Comparison of ENCODE assay signal across 1 cellular context in the genomic region with DNA sequence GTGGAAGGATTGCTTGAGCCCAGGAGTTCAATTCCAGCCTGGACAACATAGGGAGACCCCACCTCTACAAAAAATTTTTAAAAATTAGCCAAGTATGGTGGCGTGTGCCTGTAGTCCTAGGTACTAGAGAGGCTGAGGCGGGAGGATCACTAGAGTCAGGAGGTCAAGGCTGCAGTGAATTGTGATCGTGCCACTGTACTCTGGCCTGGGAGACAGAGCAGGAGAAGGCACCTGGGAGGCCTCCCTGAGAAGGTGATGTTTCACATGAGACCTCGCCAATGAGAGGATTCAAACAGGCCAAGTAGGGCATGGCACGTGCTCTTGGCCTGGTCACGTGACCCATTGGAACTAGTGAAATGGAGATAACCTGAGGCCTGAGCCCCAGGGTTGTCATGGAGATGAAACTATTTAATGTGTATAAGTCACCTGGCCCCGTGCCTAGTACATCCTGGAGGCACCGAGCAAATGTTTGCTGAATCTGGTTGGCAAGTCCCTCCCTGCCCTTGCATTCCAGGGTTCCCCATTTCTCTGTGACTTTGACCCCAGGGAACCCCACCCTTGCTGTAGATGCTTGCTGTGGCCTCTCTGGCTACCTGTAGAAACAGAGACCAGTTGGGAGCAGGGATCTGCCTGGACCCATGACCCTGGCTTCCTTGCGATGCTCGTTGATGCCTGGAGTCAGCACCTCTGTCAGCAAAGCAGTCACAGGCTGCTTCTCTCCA.
A peak's percentile ranks its signal among the peaks of the same experiment; 100 is the strongest.
TF ChIP-seq lines count a peak whose summit lies in the region.

No MANE protein-coding gene starts in this region.

TF ChIP-seq in HepG2, 621 proteins besides CTCF, POLR2A, EP300 and RAD21 (continued from another document and continues in another):
- TF ChIP-seq HMGXB3 (CRISPR knock-in tag; IDR thresholded peaks at IDR 0.05; ENCODE audit: borderline replicate concordance) (peak; percentile 87; the same call in 1 of the 2 replicates), RBFOX2 (IDR thresholded peaks at IDR 0.05; ENCODE audit: low read depth, low read length) (no peak), KDM2A (CRISPR knock-in tag; IDR thresholded peaks at IDR 0.05; ENCODE audit: borderline replicate concordance, low read depth) (peak; percentile 70), ZNF703 (CRISPR knock-in tag; IDR thresholded peaks at IDR 0.05; ENCODE audit: borderline replicate concordance) (0 out of 2 replicates have a peak, but pooled peaks have one; percentile 23), ZZZ3 (CRISPR knock-in tag; IDR thresholded peaks at IDR 0.05; ENCODE audit: borderline replicate concordance) (no peak), KLF9 (CRISPR knock-in tag; IDR thresholded peaks at IDR 0.05; ENCODE audit: low read depth) (no peak), RFXAP (CRISPR knock-in tag; IDR thresholded peaks at IDR 0.05; ENCODE audit: borderline replicate concordance) (peak; percentile 93), TRAFD1 (CRISPR knock-in tag; IDR thresholded peaks at IDR 0.05; ENCODE audit: borderline replicate concordance) (no peak), PRMT3 (CRISPR knock-in tag; IDR thresholded peaks at IDR 0.05; ENCODE audit: borderline replicate concordance, low read depth) (peak; percentile 87), SOX13 (IDR thresholded peaks at IDR 0.05) (no peak), SOX13 (CRISPR knock-in tag; conservative IDR thresholded peaks at IDR 0.05 in 1 of 2, IDR thresholded peaks at IDR 0.05 in 1 of 2) (no peak; a peak in 2 of 4 replicates), ZSCAN21 (CRISPR knock-in tag; IDR thresholded peaks at IDR 0.05; ENCODE audit: borderline replicate concordance) (peak; percentile 67; the same call in 1 of the 2 replicates), PHF8 (CRISPR knock-in tag; IDR thresholded peaks at IDR 0.05) (peak; percentile 35; the same call in 1 of the 2 replicates), RBM22 (optimal IDR thresholded peaks at IDR 0.05; ENCODE audit: low read length) (no peak), ZNF331 (CRISPR knock-in tag; IDR thresholded peaks at IDR 0.05) (peak; percentile 98), ZKSCAN5 (CRISPR knock-in tag; IDR thresholded peaks at IDR 0.05) (0 out of 2 replicates have a peak, but pooled peaks have one; percentile 37), JDP2 (CRISPR knock-in tag; IDR thresholded peaks at IDR 0.05; ENCODE audit: borderline replicate concordance) (no peak), ZNF550 (CRISPR knock-in tag; IDR thresholded peaks at IDR 0.05; ENCODE audit: borderline replicate concordance) (0 out of 2 replicates have a peak, but pooled peaks have one; percentile 39), ZNF484 (CRISPR knock-in tag; IDR thresholded peaks at IDR 0.05; ENCODE audit: borderline replicate concordance, low read depth) (no peak), NFE2 (CRISPR knock-in tag; IDR thresholded peaks at IDR 0.05) (no peak), ZFP36L2 (CRISPR knock-in tag; IDR thresholded peaks at IDR 0.05) (no peak), KAT8 (CRISPR knock-in tag; IDR thresholded peaks at IDR 0.05) (peak; percentile 68), MAFK (conservative IDR thresholded peaks at IDR 0.05 in 1 of 2, IDR thresholded peaks at IDR 0.05 in 1 of 2; ENCODE audit: low read length in 2 of 2) (no peak; a peak in 1 of 4 replicates), NR3C1 (CRISPR knock-in tag; IDR thresholded peaks at IDR 0.05) (no peak), MIXL1 (CRISPR knock-in tag; IDR thresholded peaks at IDR 0.05) (no peak), SMAD9 (CRISPR knock-in tag; IDR thresholded peaks at IDR 0.05) (no peak; the same call in 1 of the 2 replicates), RFX1 (IDR thresholded peaks at IDR 0.05) (peak; percentile 91), SP140L (CRISPR knock-in tag; IDR thresholded peaks at IDR 0.05; ENCODE audit: borderline replicate concordance) (peak; percentile 30; the same call in 1 of the 2 replicates), CREB3 (CRISPR knock-in tag; IDR thresholded peaks at IDR 0.05) (no peak), FOXA3 (CRISPR knock-in tag; IDR thresholded peaks at IDR 0.05) (peak; percentile 78), ZNF253 (CRISPR knock-in tag; IDR thresholded peaks at IDR 0.05; ENCODE audit: borderline replicate concordance) (peak; percentile 42; the same call in 1 of the 2 replicates), SKI (IDR thresholded peaks at IDR 0.05; ENCODE audit: partially characterized antibody) (peak; percentile 62), MAFG (CRISPR knock-in tag; IDR thresholded peaks at IDR 0.05) (no peak), HDAC1 (CRISPR knock-in tag; IDR thresholded peaks at IDR 0.05) (peak; percentile 86; the same call in 1 of the 2 replicates), ZNF160 (CRISPR knock-in tag; IDR thresholded peaks at IDR 0.05) (peak; percentile 69; the same call in 1 of the 2 replicates), EHMT2 (IDR thresholded peaks at IDR 0.05; ENCODE audit: borderline replicate concordance, low read depth, low read length) (peak; percentile 77; the same call in 1 of the 2 replicates), NBN (conservative IDR thresholded peaks at IDR 0.05) (no peak), SALL2 (CRISPR knock-in tag; IDR thresholded peaks at IDR 0.05) (peak; percentile 91; the same call in 1 of the 2 replicates), ZFP36L1 (CRISPR knock-in tag; IDR thresholded peaks at IDR 0.05) (peak; percentile 44; the same call in 1 of the 2 replicates), ZNF747 (CRISPR knock-in tag; IDR thresholded peaks at IDR 0.05; ENCODE audit: borderline replicate concordance) (peak; percentile 84; the same call in 1 of the 2 replicates), PHB2 (IDR thresholded peaks at IDR 0.05; ENCODE audit: partially characterized antibody) (no peak), ZFP37 (CRISPR knock-in tag; IDR thresholded peaks at IDR 0.05; ENCODE audit: borderline replicate concordance) (peak; percentile 87; the same call in 1 of the 2 replicates)
- TF ChIP-seq, protein P1, sequence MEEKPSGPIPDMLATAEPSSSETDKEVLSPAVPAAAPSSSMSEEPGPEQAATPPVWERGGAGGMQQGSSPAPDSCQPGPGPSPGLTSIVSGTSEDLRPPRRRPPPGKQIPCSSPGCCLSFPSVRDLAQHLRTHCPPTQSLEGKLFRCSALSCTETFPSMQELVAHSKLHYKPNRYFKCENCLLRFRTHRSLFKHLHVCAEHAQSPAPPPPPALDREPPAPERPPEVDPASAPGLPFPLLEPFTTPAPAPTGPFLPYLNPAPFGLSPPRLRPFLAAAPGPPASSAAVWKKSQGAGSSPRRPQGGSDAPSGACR (CRISPR knock-in tag; IDR thresholded peaks at IDR 0.05): no peak; the same call in 1 of the 2 replicates
- TF ChIP-seq, protein P2, sequence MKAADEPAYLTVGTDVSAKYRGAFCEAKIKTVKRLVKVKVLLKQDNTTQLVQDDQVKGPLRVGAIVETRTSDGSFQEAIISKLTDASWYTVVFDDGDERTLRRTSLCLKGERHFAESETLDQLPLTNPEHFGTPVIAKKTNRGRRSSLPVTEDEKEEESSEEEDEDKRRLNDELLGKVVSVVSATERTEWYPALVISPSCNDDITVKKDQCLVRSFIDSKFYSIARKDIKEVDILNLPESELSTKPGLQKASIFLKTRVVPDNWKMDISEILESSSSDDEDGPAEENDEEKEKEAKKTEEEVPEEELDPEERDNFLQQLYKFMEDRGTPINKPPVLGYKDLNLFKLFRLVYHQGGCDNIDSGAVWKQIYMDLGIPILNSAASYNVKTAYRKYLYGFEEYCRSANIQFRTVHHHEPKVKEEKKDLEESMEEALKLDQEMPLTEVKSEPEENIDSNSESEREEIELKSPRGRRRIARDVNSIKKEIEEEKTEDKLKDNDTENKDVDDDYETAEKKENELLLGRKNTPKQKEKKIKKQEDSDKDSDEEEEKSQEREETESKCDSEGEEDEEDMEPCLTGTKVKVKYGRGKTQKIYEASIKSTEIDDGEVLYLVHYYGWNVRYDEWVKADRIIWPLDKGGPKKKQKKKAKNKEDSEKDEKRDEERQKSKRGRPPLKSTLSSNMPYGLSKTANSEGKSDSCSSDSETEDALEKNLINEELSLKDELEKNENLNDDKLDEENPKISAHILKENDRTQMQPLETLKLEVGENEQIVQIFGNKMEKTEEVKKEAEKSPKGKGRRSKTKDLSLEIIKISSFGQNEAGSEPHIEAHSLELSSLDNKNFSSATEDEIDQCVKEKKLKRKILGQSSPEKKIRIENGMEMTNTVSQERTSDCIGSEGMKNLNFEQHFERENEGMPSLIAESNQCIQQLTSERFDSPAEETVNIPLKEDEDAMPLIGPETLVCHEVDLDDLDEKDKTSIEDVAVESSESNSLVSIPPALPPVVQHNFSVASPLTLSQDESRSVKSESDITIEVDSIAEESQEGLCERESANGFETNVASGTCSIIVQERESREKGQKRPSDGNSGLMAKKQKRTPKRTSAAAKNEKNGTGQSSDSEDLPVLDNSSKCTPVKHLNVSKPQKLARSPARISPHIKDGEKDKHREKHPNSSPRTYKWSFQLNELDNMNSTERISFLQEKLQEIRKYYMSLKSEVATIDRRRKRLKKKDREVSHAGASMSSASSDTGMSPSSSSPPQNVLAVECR (CRISPR knock-in tag; IDR thresholded peaks at IDR 0.05; ENCODE audit: borderline replicate concordance): peak; percentile 70; the same call in 1 of the 2 replicates
- TF ChIP-seq, protein P3, sequence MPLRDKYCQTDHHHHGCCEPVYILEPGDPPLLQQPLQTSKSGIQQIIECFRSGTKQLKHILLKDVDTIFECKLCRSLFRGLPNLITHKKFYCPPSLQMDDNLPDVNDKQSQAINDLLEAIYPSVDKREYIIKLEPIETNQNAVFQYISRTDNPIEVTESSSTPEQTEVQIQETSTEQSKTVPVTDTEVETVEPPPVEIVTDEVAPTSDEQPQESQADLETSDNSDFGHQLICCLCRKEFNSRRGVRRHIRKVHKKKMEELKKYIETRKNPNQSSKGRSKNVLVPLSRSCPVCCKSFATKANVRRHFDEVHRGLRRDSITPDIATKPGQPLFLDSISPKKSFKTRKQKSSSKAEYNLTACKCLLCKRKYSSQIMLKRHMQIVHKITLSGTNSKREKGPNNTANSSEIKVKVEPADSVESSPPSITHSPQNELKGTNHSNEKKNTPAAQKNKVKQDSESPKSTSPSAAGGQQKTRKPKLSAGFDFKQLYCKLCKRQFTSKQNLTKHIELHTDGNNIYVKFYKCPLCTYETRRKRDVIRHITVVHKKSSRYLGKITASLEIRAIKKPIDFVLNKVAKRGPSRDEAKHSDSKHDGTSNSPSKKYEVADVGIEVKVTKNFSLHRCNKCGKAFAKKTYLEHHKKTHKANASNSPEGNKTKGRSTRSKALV (CRISPR knock-in tag; IDR thresholded peaks at IDR 0.05): no peak
- TF ChIP-seq, protein P4, sequence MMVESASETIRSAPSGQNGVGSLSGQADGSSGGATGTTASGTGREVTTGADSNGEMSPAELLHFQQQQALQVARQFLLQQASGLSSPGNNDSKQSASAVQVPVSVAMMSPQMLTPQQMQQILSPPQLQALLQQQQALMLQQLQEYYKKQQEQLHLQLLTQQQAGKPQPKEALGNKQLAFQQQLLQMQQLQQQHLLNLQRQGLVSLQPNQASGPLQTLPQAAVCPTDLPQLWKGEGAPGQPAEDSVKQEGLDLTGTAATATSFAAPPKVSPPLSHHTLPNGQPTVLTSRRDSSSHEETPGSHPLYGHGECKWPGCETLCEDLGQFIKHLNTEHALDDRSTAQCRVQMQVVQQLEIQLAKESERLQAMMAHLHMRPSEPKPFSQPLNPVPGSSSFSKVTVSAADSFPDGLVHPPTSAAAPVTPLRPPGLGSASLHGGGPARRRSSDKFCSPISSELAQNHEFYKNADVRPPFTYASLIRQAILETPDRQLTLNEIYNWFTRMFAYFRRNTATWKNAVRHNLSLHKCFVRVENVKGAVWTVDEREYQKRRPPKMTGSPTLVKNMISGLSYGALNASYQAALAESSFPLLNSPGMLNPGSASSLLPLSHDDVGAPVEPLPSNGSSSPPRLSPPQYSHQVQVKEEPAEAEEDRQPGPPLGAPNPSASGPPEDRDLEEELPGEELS (CRISPR knock-in tag; IDR thresholded peaks at IDR 0.05): peak; percentile 84
